ENCODE assay signal across 31 cellular contexts in genomic region chr22:38866024-38866398, GRCh38. TPM values are rescaled to one million over a fixed set of nuclear protein-coding genes. Genes with fewer than 3 reads are reported as not detected.
DNase-seq lines count a peak whose midpoint lies in the region; ATAC-seq, FAIRE-seq and TF ChIP-seq lines count a peak whose summit lies in the region.
"Had no signal": no experiment of that assay in that cellular context is flagged by ENCODE, and none has a peak within 500 bp of the region (broad histone marks: within the 10 kb centered on the region; RNA-seq: fewer than 3 reads in every experiment).

No MANE protein-coding gene starts in this region.

- H3K4me1 ChIP-seq in lower lobe of right lung (peaks cover 66% of the 10 kb centered on the region), stomach smooth muscle (ENCODE audit: control insufficient read depth, insufficient read depth, low read length) (peaks cover 93% of the 10 kb centered on the region)

- H3K27me3 Mint-ChIP-seq in dendritic cell treated with granulocyte-macrophage colony-stimulating factor and Interleukin-4, amounts not matched to agents 40 ng/mL and 50 ng/mL, for 4 days = no peaks in the 10 kb centered on the region
- H3K27me3 Mint-ChIP-seq: activated naive CD8-positive, alpha-beta T cell treated with anti-CD3 and anti-CD28 coated beads for 36 hours; naive thymus-derived CD4-positive, alpha-beta T cell had no signal

- DNase-seq in lower lobe of right lung (peak; percentile 30), NOMO-1 treated with DMSO at 0.1 percent for 48 hours (lab: John Stamatoyannopoulos, UW; ENCODE audit: unreplicated experiment) (no peak), GM19239 (ENCODE audit: insufficient read length, low spot score) (no peak)
- DNase-seq: activated CD4-positive, alpha-beta T cell treated with anti-CD3 and anti-CD28 coated beads for 4 hours; activated CD8-positive, alpha-beta T cell treated with anti-CD3 and anti-CD28 coated beads, Interleukin-2, amount 10 ng/mL, durations not matched to agents 7 days and 5 days; activated naive CD8-positive, alpha-beta T cell treated with anti-CD3 and anti-CD28 coated beads for 36 hours; effector memory CD4-positive, alpha-beta T cell; GDM1; HFFc6; KG1; MG63; naive thymus-derived CD4-positive, alpha-beta T cell; NCI-H1105; NCI-H187 treated with DMSO at 0.1 percent for 48 hours; NCI-H2171; NCI-H82; nucleus accumbens; psoas muscle; SJCRH30; stimulated activated naive CD4-positive, alpha-beta T cell treated with Interleukin-2 at 50 U/mL for 16 hours; T1000 had no signal

- peaks cover 46% of the 10 kb centered on the region for H3K36me3 ChIP-seq in lower lobe of right lung
- H3K36me3 ChIP-seq in stomach smooth muscle (ENCODE audit: control insufficient read depth in 2 of 2, insufficient read depth in 2 of 2, low read length in 2 of 2) = peaks cover 12 to 28% of the 10 kb centered on the region in 2 donors

- no peak for ATAC-seq in lower lobe of right lung
- no peak for ATAC-seq in HG03460 (IDR thresholded peaks at IDR 0.05; ENCODE audit: unreplicated experiment)
- ATAC-seq: activated CD8-positive, alpha-beta T cell treated with anti-CD3 and anti-CD28 coated beads, Interleukin-2, amount 10 ng/mL, durations not matched to agents 7 days and 5 days; naive thymus-derived CD4-positive, alpha-beta T cell; psoas muscle had no signal

- H3K27ac Mint-ChIP-seq in dendritic cell treated with granulocyte-macrophage colony-stimulating factor and Interleukin-4, amounts not matched to agents 40 ng/mL and 50 ng/mL, for 4 days = peak overlapping the region; percentile 70
- H3K27ac Mint-ChIP-seq: activated CD8-positive, alpha-beta T cell treated with anti-CD3 and anti-CD28 coated beads, Interleukin-2, amount 10 ng/mL, durations not matched to agents 7 days and 5 days; HFFc6; naive thymus-derived CD4-positive, alpha-beta T cell had no signal

- H3K27me3 ChIP-seq in lower lobe of right lung (ENCODE audit: low read depth) (no peaks in the 10 kb centered on the region), stomach smooth muscle (ENCODE audit: control insufficient read depth in 1 of 2, insufficient read depth in 2 of 2, low read length in 2 of 2) (no peaks in the 10 kb centered on the region)
- H3K27me3 ChIP-seq: MG63, SJCRH30 had no signal

- H3K27ac ChIP-seq in lower lobe of right lung (no peak overlapping the region), stomach smooth muscle (ENCODE audit: low read length) (peak overlapping the region; percentile 46)
- H3K27ac ChIP-seq: HL-60, psoas muscle, SJCRH30, WERI-Rb-1 had no signal

- H3K4me3 ChIP-seq in lower lobe of right lung (no peak overlapping the region), stomach smooth muscle (ENCODE audit: low read length in 2 of 2) (no peak overlapping the region)
- H3K4me3 ChIP-seq: MG63, psoas muscle, SJCRH30, skin epidermis had no signal

- FAIRE-seq in GM19239 (lab: Jason Lieb, UNC) = no peak
- FAIRE-seq: bronchial epithelial cell, colon, islet of Langerhans had no signal

- H3K36me3 Mint-ChIP-seq in dendritic cell treated with granulocyte-macrophage colony-stimulating factor and Interleukin-4, amounts not matched to agents 40 ng/mL and 50 ng/mL, for 4 days (ENCODE audit: low read depth) = peaks cover 86% of the 10 kb centered on the region

- H3K9me3 Mint-ChIP-seq in dendritic cell treated with granulocyte-macrophage colony-stimulating factor and Interleukin-4, amounts not matched to agents 40 ng/mL and 50 ng/mL, for 4 days = no peaks in the 10 kb centered on the region
- H3K9me3 Mint-ChIP-seq: activated naive CD8-positive, alpha-beta T cell treated with anti-CD3 and anti-CD28 coated beads for 36 hours; HFFc6; naive thymus-derived CD4-positive, alpha-beta T cell had no signal

- H3K9me3 ChIP-seq in lower lobe of right lung = no peaks in the 10 kb centered on the region
- H3K9me3 ChIP-seq in stomach smooth muscle (ENCODE audit: control insufficient read depth in 2 of 2, low read length in 2 of 2) = no peaks in the 10 kb centered on the region
- H3K9me3 ChIP-seq: MG63, psoas muscle, SJCRH30 had no signal

- no peak for TF ChIP-seq CTCF in lower lobe of right lung (IDR thresholded peaks at IDR 0.05)

- no peak overlapping the region for H3K9ac ChIP-seq in stomach smooth muscle (ENCODE audit: low read length in 2 of 2)

- H3K4me1 Mint-ChIP-seq in dendritic cell treated with granulocyte-macrophage colony-stimulating factor and Interleukin-4, amounts not matched to agents 40 ng/mL and 50 ng/mL, for 4 days (ENCODE audit: low read depth) = peaks cover 83% of the 10 kb centered on the region

- intact Hi-C loops in dendritic cell treated with granulocyte-macrophage colony-stimulating factor and Interleukin-4, amounts not matched to agents 40 ng/mL and 50 ng/mL, for 4 days (cut with micrococcal nuclease) = no loop called here
- intact Hi-C loops in lower lobe of right lung (cut with DNase I) = no loop called here

- TF ChIP-seq POLR2A in GM18526 (IDR thresholded peaks at IDR 0.05; ENCODE audit: extremely low read depth, insufficient read length) = peak; percentile 10

- H3K4me3 Mint-ChIP-seq in dendritic cell treated with granulocyte-macrophage colony-stimulating factor and Interleukin-4, amounts not matched to agents 40 ng/mL and 50 ng/mL, for 4 days = no peak overlapping the region
- H3K4me3 Mint-ChIP-seq: activated CD8-positive, alpha-beta T cell treated with anti-CD3 and anti-CD28 coated beads, Interleukin-2, amount 10 ng/mL, durations not matched to agents 7 days and 5 days; activated naive CD8-positive, alpha-beta T cell treated with anti-CD3 and anti-CD28 coated beads for 36 hours; HFFc6; naive thymus-derived CD4-positive, alpha-beta T cell had no signal

RNA-seq across cellular contexts. Expression of gene CBX6, which starts 6.0 kb away (rescaled TPM):
- total RNA-seq in lower lobe of right lung = 54.7 TPM

RNA-seq across cellular contexts. Expression of gene NPTXR, which starts 22.2 kb away (rescaled TPM):
- total RNA-seq in lower lobe of right lung = 5.1 TPM
